14 cellular contexts compared by ENCODE assay signal in genomic region chrX:150429577-150429976, GRCh38.
DNase-seq lines count a peak whose midpoint lies in the region; ATAC-seq and TF ChIP-seq lines count a peak whose summit lies in the region.
"Had no signal": no experiment of that assay in that cellular context is flagged by ENCODE, and none has a peak within 500 bp of the region (broad histone marks: within the 10 kb centered on the region; RNA-seq: fewer than 3 reads in every experiment).

No MANE protein-coding gene starts in this region.

- TF ChIP-seq CTCF in esophagus muscularis mucosa (IDR thresholded peaks at IDR 0.05) (no peak), GM13977 (IDR thresholded peaks at IDR 0.05; ENCODE audit: extremely low read depth, insufficient read depth, missing control alignments) (no peak)

- no peak overlapping the region for H3K27ac Mint-ChIP-seq in activated T-helper 17 cell treated with anti-CD3 and anti-CD28 coated beads, Interleukin-2, amount 50 U/mL, for 72 hours
- H3K27ac Mint-ChIP-seq: activated naive CD8-positive, alpha-beta T cell treated with anti-CD3 and anti-CD28 coated beads, Interleukin-2, amount 50 U/mL, for 24 hours; GM23338 had no signal

- no peaks in the 10 kb centered on the region for H3K27me3 Mint-ChIP-seq in activated T-helper 17 cell treated with anti-CD3 and anti-CD28 coated beads, Interleukin-2, amount 50 U/mL, for 72 hours
- H3K27me3 Mint-ChIP-seq: activated naive CD8-positive, alpha-beta T cell treated with anti-CD3 and anti-CD28 coated beads, Interleukin-2, amount 50 U/mL, for 24 hours had no signal

- H3K9me3 ChIP-seq in esophagus muscularis mucosa: no peaks in the 10 kb centered on the region
- H3K9me3 ChIP-seq: prostate gland had no signal

- no peaks in the 10 kb centered on the region for H3K27me3 ChIP-seq in esophagus muscularis mucosa

- TF ChIP-seq POLR2A in esophagus muscularis mucosa (IDR thresholded peaks at IDR 0.05; ENCODE audit: low read depth): no peak

- H3K27ac ChIP-seq in esophagus muscularis mucosa (replicated peaks in 1 of 4): no peak overlapping the region
- H3K27ac ChIP-seq: prostate gland had no signal

- no peaks in the 10 kb centered on the region for H3K36me3 ChIP-seq in esophagus muscularis mucosa
- H3K36me3 ChIP-seq: prostate gland had no signal

- no peaks in the 10 kb centered on the region for H3K36me3 Mint-ChIP-seq in activated T-helper 17 cell treated with anti-CD3 and anti-CD28 coated beads, Interleukin-2, amount 50 U/mL, for 72 hours (ENCODE audit: low read depth)

- intact Hi-C loops in esophagus muscularis mucosa (cut with DNase I): no loop called here

- H3K4me1 Mint-ChIP-seq in activated T-helper 17 cell treated with anti-CD3 and anti-CD28 coated beads, Interleukin-2, amount 50 U/mL, for 72 hours: no peaks in the 10 kb centered on the region
- H3K4me1 Mint-ChIP-seq: activated naive CD8-positive, alpha-beta T cell treated with anti-CD3 and anti-CD28 coated beads, Interleukin-2, amount 50 U/mL, for 24 hours; GM23338 had no signal

- H3K4me1 ChIP-seq in esophagus muscularis mucosa: no peaks in the 10 kb centered on the region
- H3K4me1 ChIP-seq: prostate gland had no signal

- no peak overlapping the region for H3K4me3 ChIP-seq in esophagus muscularis mucosa
- H3K4me3 ChIP-seq: GM23338, prostate gland had no signal

- WGBS in esophagus muscularis mucosa: 55% methylated on average over 2 of the region's 2 CpGs

- in situ Hi-C loops in GM13977 (cut with MboI; ENCODE audit: low pct_unique_long_range_greater_than_20kb, low sequenced_read_pairs, unreplicated experiment): no loop called here

- no peaks in the 10 kb centered on the region for H3K9me3 Mint-ChIP-seq in activated T-helper 17 cell treated with anti-CD3 and anti-CD28 coated beads, Interleukin-2, amount 50 U/mL, for 72 hours
- H3K9me3 Mint-ChIP-seq: activated naive CD8-positive, alpha-beta T cell treated with anti-CD3 and anti-CD28 coated beads, Interleukin-2, amount 50 U/mL, for 24 hours; GM23338 had no signal

- ATAC-seq in activated T-helper 17 cell treated with anti-CD3 and anti-CD28 coated beads, Interleukin-2, amount 50 U/mL, for 72 hours (replicated peaks): peak; percentile 62
- ATAC-seq: activated naive CD8-positive, alpha-beta T cell treated with anti-CD3 and anti-CD28 coated beads, Interleukin-2, amount 50 U/mL, for 24 hours; GM23338 had no signal

- DNase-seq in CD1c-positive myeloid dendritic cell (ENCODE audit: extremely low spot score): peak; percentile 61
- peak; percentile 25 to 53 for DNase-seq in Kasumi-1 (lab: John Stamatoyannopoulos, UW)
- peak; percentile 1 for DNase-seq in glomerular visceral epithelial cell (ENCODE audit: extremely low spot score)
- DNase-seq in esophagus muscularis mucosa (ENCODE audit: extremely low spot score): no peak
- no peak for DNase-seq in SW480 (ENCODE audit: low spot score)
- DNase-seq in 8988T: no peak
- no peak for DNase-seq in GM13977 (ENCODE audit: low spot score)
- DNase-seq: activated naive CD8-positive, alpha-beta T cell treated with anti-CD3 and anti-CD28 coated beads, Interleukin-2, amount 50 U/mL, for 24 hours; effector CD8-positive, alpha-beta T cell; NCI-H2081; T-helper 9 cell had no signal

- H3K4me3 Mint-ChIP-seq in activated T-helper 17 cell treated with anti-CD3 and anti-CD28 coated beads, Interleukin-2, amount 50 U/mL, for 72 hours: no peak overlapping the region
- H3K4me3 Mint-ChIP-seq: activated naive CD8-positive, alpha-beta T cell treated with anti-CD3 and anti-CD28 coated beads, Interleukin-2, amount 50 U/mL, for 24 hours; GM23338 had no signal

- TF ChIP-seq EP300 in esophagus muscularis mucosa (IDR thresholded peaks at IDR 0.05): no peak

Comparison
In these comparisons a context has a peak if more than half of its experiments do, and no peak if none do; other contexts are left out.
1. DNase-seq: peak in CD1c-positive myeloid dendritic cell (single experiment), Kasumi-1 (2 of 2) and glomerular visceral epithelial cell (single experiment); none in esophagus muscularis mucosa (single experiment), SW480 (single experiment), 8988T (single experiment) and GM13977 (single experiment).